8 cellular contexts compared by ENCODE assay signal in genomic region chr5:154646841-154647759, GRCh38.
A peak's percentile ranks its signal among the peaks of the same experiment; 100 is the strongest.
DNase-seq lines count a peak whose midpoint lies in the region; ATAC-seq, FAIRE-seq and TF ChIP-seq lines count a peak whose summit lies in the region.

No MANE protein-coding gene starts in this region.

- H3K9me1 ChIP-seq in endothelial cell of umbilical vein (replicated peaks; ENCODE audit: control insufficient read depth, extremely low read depth, insufficient read depth, low read length) = no peaks in the 10 kb centered on the region

- FAIRE-seq in endothelial cell of umbilical vein (lab: Jason Lieb, UNC) = no peak
- no peak for FAIRE-seq in H54 (lab: Jason Lieb, UNC)

- H3K36me3 Mint-ChIP-seq in T-helper 1 cell treated with Interleukin-12 subunit alpha and Interleukin-12 subunit beta and Interleukin-4 antibody, amounts not matched to agents 30 μg/mL and 1 μg/mL, for 36 hours (ENCODE audit: low read depth) = peaks cover 2% of the 10 kb centered on the region

- peaks cover 15% of the 10 kb centered on the region for H3K4me1 Mint-ChIP-seq in T-helper 1 cell treated with Interleukin-12 subunit alpha and Interleukin-12 subunit beta and Interleukin-4 antibody, amounts not matched to agents 30 μg/mL and 1 μg/mL, for 36 hours (ENCODE audit: low read depth)

- H3K27ac ChIP-seq in endothelial cell of umbilical vein (ENCODE audit: insufficient read depth, low read depth, low read length) (no peak overlapping the region), mucosa of rectum (ENCODE audit: low read depth in 2 of 2, low read length in 2 of 2) (peak overlapping the region in 1 of 2 donors; percentile 38), urinary bladder (ENCODE audit: low read depth) (no peak overlapping the region)

- CTCF ChIA-PET in endothelial cell of umbilical vein (lab: Charles Lee) = interaction anchor here (0.6 to 1.2 kb wide), 4 partner anchors 11 to 501 kb away, joined by 3 to 4 read pairs (median 4); no protein-coding TSS in a partner anchor

- ATAC-seq in GM21786 (IDR thresholded peaks at IDR 0.05; ENCODE audit: unreplicated experiment) = peak; percentile 74

- H3K4me1 ChIP-seq in endothelial cell of umbilical vein (ENCODE audit: control insufficient read depth, extremely low read depth, insufficient read depth, low read length) (peaks cover 6% of the 10 kb centered on the region), mucosa of rectum (ENCODE audit: control insufficient read depth in 2 of 2, insufficient read depth in 2 of 2, low read length in 2 of 2) (peaks cover 10 to 13% of the 10 kb centered on the region in 2 donors), urinary bladder (ENCODE audit: insufficient read depth) (no peaks in the 10 kb centered on the region)

- peak overlapping the region; percentile 76 for H3K4me3 Mint-ChIP-seq in T-helper 1 cell treated with Interleukin-12 subunit alpha and Interleukin-12 subunit beta and Interleukin-4 antibody, amounts not matched to agents 30 μg/mL and 1 μg/mL, for 36 hours

- no peaks in the 10 kb centered on the region for H3K36me3 ChIP-seq in endothelial cell of umbilical vein (ENCODE audit: control insufficient read depth in 2 of 2, extremely low read depth in 1 of 2, insufficient read depth in 2 of 2, low read length in 2 of 2)
- H3K36me3 ChIP-seq in mucosa of rectum (ENCODE audit: control insufficient read depth in 2 of 2, insufficient read depth in 2 of 2, low read length in 2 of 2) = no peaks in the 10 kb centered on the region
- no peaks in the 10 kb centered on the region for H3K36me3 ChIP-seq in urinary bladder (ENCODE audit: insufficient read depth)

- peaks cover 13% of the 10 kb centered on the region for H3K9me3 Mint-ChIP-seq in T-helper 1 cell treated with Interleukin-12 subunit alpha and Interleukin-12 subunit beta and Interleukin-4 antibody, amounts not matched to agents 30 μg/mL and 1 μg/mL, for 36 hours

- POLR2A ChIA-PET in endothelial cell of umbilical vein (lab: Charles Lee) = no interaction called here

- no peaks in the 10 kb centered on the region for H3K27me3 ChIP-seq in endothelial cell of umbilical vein (ENCODE audit: control insufficient read depth in 2 of 2, insufficient read depth in 2 of 2, low read length in 2 of 2)
- no peaks in the 10 kb centered on the region for H3K27me3 ChIP-seq in mucosa of rectum (ENCODE audit: control insufficient read depth in 2 of 2, insufficient read depth in 2 of 2, low read length in 2 of 2)

- H3K9ac ChIP-seq in endothelial cell of umbilical vein (replicated peaks; ENCODE audit: extremely low read depth, insufficient read depth, low read length) (no peak overlapping the region), mucosa of rectum (ENCODE audit: low read depth in 1 of 2, low read length in 2 of 2) (peak overlapping the region; percentile 26 to 59)

- TF ChIP-seq POLR2A in endothelial cell of umbilical vein (IDR thresholded peaks at IDR 0.05; ENCODE audit: low read depth, low read length) (no peak), H54 (IDR thresholded peaks at IDR 0.05; ENCODE audit: low read depth, low read length) (no peak)

- dilution Hi-C loops in endothelial cell of umbilical vein (cut with MboI; ENCODE audit: extremely low pct_ligation_motif_present, low sequenced_read_pairs) = no loop called here

- no peaks in the 10 kb centered on the region for H3K79me2 ChIP-seq in endothelial cell of umbilical vein (ENCODE audit: control insufficient read depth, insufficient read depth, low read length)

- H4K20me1 ChIP-seq in endothelial cell of umbilical vein (replicated peaks; ENCODE audit: control insufficient read depth, extremely low read depth, insufficient read depth, low read length) = no peaks in the 10 kb centered on the region

- intact Hi-C loops in endothelial cell of umbilical vein (cut with micrococcal nuclease) = no loop called here

- H3K27ac Mint-ChIP-seq in T-helper 1 cell treated with Interleukin-12 subunit alpha and Interleukin-12 subunit beta and Interleukin-4 antibody, amounts not matched to agents 30 μg/mL and 1 μg/mL, for 36 hours = no peak overlapping the region

- in situ Hi-C loops in GM13976 (cut with MboI; ENCODE audit: low sequenced_read_pairs, unreplicated experiment) = no loop called here

- WGBS in urinary bladder = 23% methylated on average over 55 of the region's 55 CpGs

- H3K9me3 ChIP-seq in endothelial cell of umbilical vein (replicated peaks; ENCODE audit: control insufficient read depth, insufficient read depth, low read length) (no peaks in the 10 kb centered on the region), mucosa of rectum (ENCODE audit: control insufficient read depth in 2 of 2, low read length in 2 of 2) (no peaks in the 10 kb centered on the region)

- no peak for TF ChIP-seq CTCF in GM13976 (IDR thresholded peaks at IDR 0.05; ENCODE audit: borderline replicate concordance, control extremely low read depth, extremely low read depth, insufficient read depth, missing control alignments)
- TF ChIP-seq CTCF in endothelial cell of umbilical vein (IDR thresholded peaks at IDR 0.05; ENCODE audit: extremely low read depth in 1 of 2, insufficient read depth in 1 of 2, low read depth in 1 of 2, low read length in 2 of 2) = no peak

- H2AFZ ChIP-seq in endothelial cell of umbilical vein (ENCODE audit: low read depth, low read length) = peak overlapping the region; percentile 97

- DNase-seq in GM13976 (ENCODE audit: low spot score) (peak; percentile 71), endothelial cell of umbilical vein (ENCODE audit: low read depth, low spot score) (peak; percentile 19), EL (no peak), H54 (ENCODE audit: insufficient read length, low spot score) (no peak)

- peak overlapping the region; percentile 75 for H3K4me2 ChIP-seq in endothelial cell of umbilical vein (ENCODE audit: insufficient read depth, low read length)

- H3K27me3 Mint-ChIP-seq in T-helper 1 cell treated with Interleukin-12 subunit alpha and Interleukin-12 subunit beta and Interleukin-4 antibody, amounts not matched to agents 30 μg/mL and 1 μg/mL, for 36 hours (ENCODE audit: low read depth) = peaks cover 55% of the 10 kb centered on the region

- H3K4me3 ChIP-seq in endothelial cell of umbilical vein (replicated peaks in 1 of 3; ENCODE audit: insufficient read depth in 1 of 3, low read depth in 1 of 3, low read length in 3 of 3) = peak overlapping the region; percentile 1 to 28 (median 9)
- peak overlapping the region; percentile 58 to 66 for H3K4me3 ChIP-seq in mucosa of rectum (ENCODE audit: low read length in 2 of 2)
- peak overlapping the region; percentile 5 for H3K4me3 ChIP-seq in urinary bladder (ENCODE audit: low read depth, low read length)

- BruUV-seq in endothelial cell of umbilical vein (replicated peaks; lab: Mats Ljungman, UMichigan) = no TSS peak

TF ChIP-seq in endothelial cell of umbilical vein, 7 proteins besides CTCF, POLR2A, EP300 and RAD21:
- TF ChIP-seq GATA2 (IDR thresholded peaks at IDR 0.05; ENCODE audit: insufficient read depth, insufficient read length, low read depth, low read length) (no peak), FOS (IDR thresholded peaks at IDR 0.05; ENCODE audit: borderline replicate concordance, insufficient read depth, low read length) (no peak), EZH2 (IDR thresholded peaks at IDR 0.05; ENCODE audit: borderline replicate concordance, low read depth, low read length, severe bottlenecking) (peak; percentile 33), MAX (IDR thresholded peaks at IDR 0.05; ENCODE audit: insufficient read depth, insufficient read length) (no peak), JUN (IDR thresholded peaks at IDR 0.05; ENCODE audit: borderline replicate concordance, insufficient read depth, insufficient read length, low read depth) (no peak)

Comparison
In these comparisons a context has a peak if more than half of its experiments do, and no peak if none do; other contexts are left out.
1. DNase-seq: peak in GM13976 (single experiment) and endothelial cell of umbilical vein (single experiment); none in EL (single experiment) and H54 (single experiment).
2. H3K4me3 ChIP-seq: peak in every context shown above with its lines; median percentile 62 in mucosa of rectum; 9 in endothelial cell of umbilical vein; 5 in urinary bladder.